In the genomic region with DNA sequence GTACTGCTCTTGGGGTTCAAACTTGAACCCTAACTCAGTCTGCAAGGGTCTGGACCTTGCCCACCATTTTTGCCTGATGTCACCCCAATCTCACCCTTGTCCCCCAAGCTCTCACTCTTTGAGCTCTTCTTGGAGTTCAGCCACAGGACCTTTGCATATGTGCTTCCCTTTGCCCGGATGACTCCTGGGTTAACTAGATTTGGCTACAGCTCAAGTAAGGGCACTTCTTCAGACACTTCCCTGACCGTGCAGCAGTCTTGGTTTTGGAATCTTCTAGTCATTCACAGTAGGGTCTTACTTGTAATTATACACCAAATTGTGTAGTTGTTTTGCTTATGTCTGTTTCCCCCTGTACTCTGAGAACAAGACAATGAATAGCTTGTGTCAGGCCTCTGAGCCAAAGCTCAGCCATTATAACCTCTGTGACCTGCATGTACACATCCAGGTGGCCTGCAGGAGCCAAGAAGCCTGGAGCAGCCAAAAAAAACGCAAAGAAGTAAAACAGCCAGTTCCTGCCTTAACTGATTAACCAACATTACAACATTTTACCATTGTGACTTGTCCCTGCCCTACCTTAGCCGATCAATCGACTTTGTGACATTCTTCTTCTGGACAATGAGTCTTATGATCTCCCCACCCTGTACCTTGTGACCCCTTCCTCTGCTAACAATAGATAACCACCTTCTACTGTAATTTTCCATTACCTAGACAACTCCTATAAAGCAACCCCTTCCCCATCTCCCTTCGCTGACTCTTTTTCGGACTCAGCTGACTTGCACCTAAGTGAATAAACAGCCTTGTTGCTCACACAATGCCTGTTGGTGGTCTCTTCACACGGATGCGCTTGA, we compare ENCODE assay signal across 1 cellular context.
TF ChIP-seq lines count a peak whose summit lies in the region.

No MANE protein-coding gene starts in this region.

TF ChIP-seq in WTC11, 78 proteins besides CTCF, POLR2A, EP300 and RAD21:
- TF ChIP-seq, protein P1, sequence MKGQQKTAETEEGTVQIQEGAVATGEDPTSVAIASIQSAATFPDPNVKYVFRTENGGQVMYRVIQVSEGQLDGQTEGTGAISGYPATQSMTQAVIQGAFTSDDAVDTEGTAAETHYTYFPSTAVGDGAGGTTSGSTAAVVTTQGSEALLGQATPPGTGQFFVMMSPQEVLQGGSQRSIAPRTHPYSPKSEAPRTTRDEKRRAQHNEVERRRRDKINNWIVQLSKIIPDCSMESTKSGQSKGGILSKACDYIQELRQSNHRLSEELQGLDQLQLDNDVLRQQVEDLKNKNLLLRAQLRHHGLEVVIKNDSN (CRISPR knock-in tag; IDR thresholded peaks at IDR 0.05), result no peak
- no peak for TF ChIP-seq ZNF138 (CRISPR knock-in tag; conservative IDR thresholded peaks at IDR 0.05)
- TF ChIP-seq CBFB (CRISPR knock-in tag; IDR thresholded peaks at IDR 0.05; ENCODE audit: low read depth), result no peak
- TF ChIP-seq, protein P2, sequence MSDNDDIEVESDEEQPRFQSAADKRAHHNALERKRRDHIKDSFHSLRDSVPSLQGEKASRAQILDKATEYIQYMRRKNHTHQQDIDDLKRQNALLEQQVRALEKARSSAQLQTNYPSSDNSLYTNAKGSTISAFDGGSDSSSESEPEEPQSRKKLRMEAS (CRISPR knock-in tag; IDR thresholded peaks at IDR 0.05), result no peak
- no peak for TF ChIP-seq CREM (CRISPR knock-in tag; IDR thresholded peaks at IDR 0.05)
- TF ChIP-seq ZNF396 (CRISPR knock-in tag; IDR thresholded peaks at IDR 0.05; ENCODE audit: borderline replicate concordance), result no peak
- no peak for TF ChIP-seq HMGXB4 (CRISPR knock-in tag; IDR thresholded peaks at IDR 0.05)
- no peak for TF ChIP-seq PRRX2 (CRISPR knock-in tag; IDR thresholded peaks at IDR 0.05)
- TF ChIP-seq, protein P3, sequence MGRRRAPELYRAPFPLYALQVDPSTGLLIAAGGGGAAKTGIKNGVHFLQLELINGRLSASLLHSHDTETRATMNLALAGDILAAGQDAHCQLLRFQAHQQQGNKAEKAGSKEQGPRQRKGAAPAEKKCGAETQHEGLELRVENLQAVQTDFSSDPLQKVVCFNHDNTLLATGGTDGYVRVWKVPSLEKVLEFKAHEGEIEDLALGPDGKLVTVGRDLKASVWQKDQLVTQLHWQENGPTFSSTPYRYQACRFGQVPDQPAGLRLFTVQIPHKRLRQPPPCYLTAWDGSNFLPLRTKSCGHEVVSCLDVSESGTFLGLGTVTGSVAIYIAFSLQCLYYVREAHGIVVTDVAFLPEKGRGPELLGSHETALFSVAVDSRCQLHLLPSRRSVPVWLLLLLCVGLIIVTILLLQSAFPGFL (CRISPR knock-in tag; IDR thresholded peaks at IDR 0.05; ENCODE audit: borderline replicate concordance), result no peak
- TF ChIP-seq MXD4 (CRISPR knock-in tag; IDR thresholded peaks at IDR 0.05; ENCODE audit: borderline replicate concordance), result no peak
- TF ChIP-seq AR (CRISPR knock-in tag; IDR thresholded peaks at IDR 0.05), result no peak
- TF ChIP-seq HMGA2 (CRISPR knock-in tag; IDR thresholded peaks at IDR 0.05), result no peak
- TF ChIP-seq GRHL2 (CRISPR knock-in tag; IDR thresholded peaks at IDR 0.05; ENCODE audit: insufficient replicate concordance, severe bottlenecking), result no peak
- no peak for TF ChIP-seq ATF1 (CRISPR knock-in tag; IDR thresholded peaks at IDR 0.05)
